In the genomic region with DNA sequence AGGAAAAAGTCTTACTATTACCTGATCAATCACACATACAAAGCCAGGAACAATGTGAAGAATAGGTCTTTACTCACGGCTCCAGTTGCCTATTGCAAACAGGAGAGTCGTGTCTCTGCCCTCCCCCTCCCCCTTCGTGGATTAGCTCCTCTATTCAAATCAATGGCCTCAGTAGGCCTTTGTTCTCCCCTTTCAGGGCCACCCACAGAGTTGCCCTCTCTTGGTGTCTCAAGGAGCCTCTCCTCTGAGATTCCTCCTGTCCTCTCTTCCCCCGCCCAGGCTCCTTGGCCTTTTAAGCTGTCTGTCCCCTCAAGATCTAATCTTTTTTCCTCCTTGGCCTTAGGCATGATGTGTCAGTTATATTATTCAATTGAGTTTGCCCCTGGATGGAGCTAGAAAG, we compare ENCODE assay signal across 1 cellular context.
TF ChIP-seq lines count a peak whose summit lies in the region.

No MANE protein-coding gene starts in this region.

TF ChIP-seq in WTC11, 78 proteins besides CTCF, POLR2A, EP300 and RAD21 (continued from another document):
- TF ChIP-seq, protein P1, sequence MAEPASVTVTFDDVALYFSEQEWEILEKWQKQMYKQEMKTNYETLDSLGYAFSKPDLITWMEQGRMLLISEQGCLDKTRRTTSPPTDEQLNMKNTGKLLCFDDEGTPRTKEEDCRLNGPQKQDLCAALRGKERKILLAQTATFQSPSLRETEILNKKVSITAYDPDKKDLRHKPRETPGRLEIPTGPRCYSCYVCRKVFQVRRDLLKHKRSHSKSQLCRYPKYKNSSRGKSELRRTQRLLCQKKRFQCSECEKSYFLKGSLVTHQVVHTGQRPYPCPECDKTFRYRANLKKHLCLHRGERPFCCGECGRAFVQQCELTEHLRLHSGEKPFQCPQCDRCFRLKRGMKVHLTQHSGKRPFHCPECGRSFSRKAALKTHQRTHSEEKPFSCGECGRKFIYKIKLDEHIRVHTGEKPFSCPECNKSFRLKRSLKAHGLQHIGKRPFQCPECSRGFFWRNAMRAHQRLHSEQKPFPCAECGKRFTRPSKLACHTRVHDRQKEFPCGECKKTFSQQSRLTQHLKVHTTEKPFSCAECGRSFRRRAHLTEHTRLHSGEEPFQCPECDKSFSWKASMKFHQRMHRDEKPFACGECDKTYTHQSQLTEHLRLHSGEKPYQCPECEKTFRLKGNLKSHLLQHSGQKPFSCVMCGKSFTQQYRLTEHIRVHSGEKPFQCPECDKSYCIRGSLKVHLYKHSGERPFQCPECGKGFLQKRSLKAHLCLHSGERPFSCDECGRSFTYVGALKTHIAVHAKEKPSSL (CRISPR knock-in tag; conservative IDR thresholded peaks at IDR 0.05) = no peak
- TF ChIP-seq, protein P2, sequence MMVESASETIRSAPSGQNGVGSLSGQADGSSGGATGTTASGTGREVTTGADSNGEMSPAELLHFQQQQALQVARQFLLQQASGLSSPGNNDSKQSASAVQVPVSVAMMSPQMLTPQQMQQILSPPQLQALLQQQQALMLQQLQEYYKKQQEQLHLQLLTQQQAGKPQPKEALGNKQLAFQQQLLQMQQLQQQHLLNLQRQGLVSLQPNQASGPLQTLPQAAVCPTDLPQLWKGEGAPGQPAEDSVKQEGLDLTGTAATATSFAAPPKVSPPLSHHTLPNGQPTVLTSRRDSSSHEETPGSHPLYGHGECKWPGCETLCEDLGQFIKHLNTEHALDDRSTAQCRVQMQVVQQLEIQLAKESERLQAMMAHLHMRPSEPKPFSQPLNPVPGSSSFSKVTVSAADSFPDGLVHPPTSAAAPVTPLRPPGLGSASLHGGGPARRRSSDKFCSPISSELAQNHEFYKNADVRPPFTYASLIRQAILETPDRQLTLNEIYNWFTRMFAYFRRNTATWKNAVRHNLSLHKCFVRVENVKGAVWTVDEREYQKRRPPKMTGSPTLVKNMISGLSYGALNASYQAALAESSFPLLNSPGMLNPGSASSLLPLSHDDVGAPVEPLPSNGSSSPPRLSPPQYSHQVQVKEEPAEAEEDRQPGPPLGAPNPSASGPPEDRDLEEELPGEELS (CRISPR knock-in tag; IDR thresholded peaks at IDR 0.05) = no peak
- TF ChIP-seq TEAD1 (CRISPR knock-in tag; IDR thresholded peaks at IDR 0.05) (no peak), CREB1 (CRISPR knock-in tag; IDR thresholded peaks at IDR 0.05) (no peak), ZNF232 (CRISPR knock-in tag; IDR thresholded peaks at IDR 0.05) (no peak), SMAD3 (CRISPR knock-in tag; IDR thresholded peaks at IDR 0.05; ENCODE audit: borderline replicate concordance) (no peak), SMAD4 (CRISPR knock-in tag; IDR thresholded peaks at IDR 0.05) (no peak)
TF ChIP-seq in WTC11: peak in this region for 0.
